Comparison of ENCODE assay signal across 21 cellular contexts in genomic region chr5:9176641-9177040, GRCh38.
"Had no signal": no experiment of that assay in that cellular context is flagged by ENCODE, and none has a peak within 500 bp of the region (broad histone marks: within the 10 kb centered on the region; RNA-seq: fewer than 3 reads in every experiment).

No MANE protein-coding gene starts in this region.

- DNase-seq: KBM-7; MG63; NCI-H1092; NCI-H1105 treated with DMSO at 0.1 percent for 48 hours; NCI-H1417 treated with DMSO at 0.1 percent for 48 hours; NCI-H146; NCI-H1694 treated with DMSO at 0.1 percent for 48 hours; NCI-H1930; NCI-H2081; NCI-H2107; NCI-H2227 treated with DMSO at 0.1 percent for 48 hours; NCI-H446; NCI-H510A; NCI-H524 treated with DMSO at 0.1 percent for 48 hours; NCI-H69; NCI-H774; NK-92 treated with Interleukin-12 subunit alpha and Interleukin-12 subunit beta, amount 100 ng/mL, for 24 hours; PC-3; SHP77; SK-N-SH had no signal

- ATAC-seq: Panc1, PC-3 had no signal

- H3K4me3 ChIP-seq: MG63 had no signal
